ENCODE assay signal across 8 cellular contexts in genomic region chr7:131231381-131232220, GRCh38.
DNase-seq lines count a peak whose midpoint lies in the region; ATAC-seq, FAIRE-seq and TF ChIP-seq lines count a peak whose summit lies in the region.

No MANE protein-coding gene starts in this region.

- H3K4me3 Mint-ChIP-seq in GM23338: no peak overlapping the region

- no peaks in the 10 kb centered on the region for H3K9me2 ChIP-seq in GM23338 (ENCODE audit: insufficient read depth)

- no peaks in the 10 kb centered on the region for H3K27me3 ChIP-seq in GM23338 (ENCODE audit: insufficient read depth)

- no peak for FAIRE-seq in frontal cortex (lab: Jason Lieb, UNC)

- peak overlapping the region; percentile 3; the same call in 1 of the 2 replicates for H2AFZ ChIP-seq in GM23338

- intact Hi-C loops in Right ventricle myocardium inferior (cut with DNase I): no loop called here

- H3F3A ChIP-seq in GM23338 (replicated peaks; ENCODE audit: low read depth): no peaks in the 10 kb centered on the region

- no peaks in the 10 kb centered on the region for H3K9me3 Mint-ChIP-seq in GM23338

- no peak overlapping the region for H3K4me2 ChIP-seq in GM23338

- peak overlapping the region; percentile 36; the same call in 1 of the 2 replicates for H3K27ac ChIP-seq in GM23338 (ENCODE audit: low read depth)

- no peaks in the 10 kb centered on the region for H3K36me3 ChIP-seq in GM23338 (ENCODE audit: insufficient read depth)

- H4K20me1 ChIP-seq in GM23338 (replicated peaks; ENCODE audit: insufficient read depth): no peaks in the 10 kb centered on the region

- H3K27ac Mint-ChIP-seq in GM23338: peak overlapping the region; percentile 85

- peaks cover 25% of the 10 kb centered on the region for H3K4me1 Mint-ChIP-seq in GM23338

- peaks cover 7% of the 10 kb centered on the region for H3K27me3 Mint-ChIP-seq in GM23338 (ENCODE audit: insufficient read depth, low read depth, poor library complexity)

- peaks cover 11% of the 10 kb centered on the region; the same call in 1 of the 2 replicates for H3K4me1 ChIP-seq in GM23338 (ENCODE audit: insufficient read depth)

- peak; percentile 41 for DNase-seq in ELR (ENCODE audit: low read depth)
- DNase-seq in GM23338 (ENCODE audit: low spot score): no peak
- peak; percentile 76 for DNase-seq in NCI-H460 (ENCODE audit: extremely low read depth, low read depth)
- peak; percentile 63 for DNase-seq in activated T-cell treated with anti-CD3 and anti-CD28 coated beads, Interleukin-2, amount 50 U/mL, for 1 hour
- peak; percentile 74 for DNase-seq in Right ventricle myocardium inferior (ENCODE audit: missing footprints)
- peak; percentile 5 to 33 (median 23) for DNase-seq in stimulated activated CD4-positive, alpha-beta T cell treated with anti-CD3 and anti-CD28 coated beads, TNF-alpha, amount 100 ng/mL, for 1 hour (ENCODE audit: low read depth in 3 of 3, low spot score in 1 of 3)
- no peak for DNase-seq in frontal cortex (ENCODE audit: low spot score in 2 of 2)
- no peak for DNase-seq in NCI-H510A treated with DMSO at 0.1 percent for 48 hours (lab: John Stamatoyannopoulos, UW)

- no peak overlapping the region for H3K4me3 ChIP-seq in GM23338

- no peaks in the 10 kb centered on the region for H3K36me3 Mint-ChIP-seq in GM23338 (ENCODE audit: low read depth)

- ATAC-seq in GM23338: no peak
- ATAC-seq in Right ventricle myocardium inferior: peak; percentile 89

- no peaks in the 10 kb centered on the region for H3K79me2 ChIP-seq in GM23338 (replicated peaks; ENCODE audit: insufficient read depth)

- no peak for TF ChIP-seq CTCF in GM23338 (conservative IDR thresholded peaks at IDR 0.05; ENCODE audit: low read depth in 2 of 2)

TF ChIP-seq in GM23338, 12 proteins besides CTCF, POLR2A, EP300 and RAD21:
- TF ChIP-seq ZNF114 (CRISPR knock-in tag; IDR thresholded peaks at IDR 0.05) (no peak), ZNF462 (CRISPR knock-in tag; IDR thresholded peaks at IDR 0.05) (no peak), ZNF331 (CRISPR knock-in tag; IDR thresholded peaks at IDR 0.05; ENCODE audit: low read depth) (no peak), NANOG (IDR thresholded peaks at IDR 0.05; ENCODE audit: borderline replicate concordance) (no peak), EZH2 (IDR thresholded peaks at IDR 0.05; ENCODE audit: low read depth, unreplicated experiment) (no peak), EZH2phosphoT487 (IDR thresholded peaks at IDR 0.05; ENCODE audit: unreplicated experiment) (no peak), ETS1 (IDR thresholded peaks at IDR 0.05) (no peak), CREB1 (CRISPR knock-in tag; IDR thresholded peaks at IDR 0.05; ENCODE audit: low read depth) (no peak), STAT1 (IDR thresholded peaks at IDR 0.05; ENCODE audit: unreplicated experiment) (no peak), JUNB (IDR thresholded peaks at IDR 0.05; ENCODE audit: unreplicated experiment) (no peak), POLR2AphosphoS5 (IDR thresholded peaks at IDR 0.05; ENCODE audit: low read depth) (no peak)

Comparison
In these comparisons a context has a peak if more than half of its experiments do, and no peak if none do; other contexts are left out.
1. DNase-seq: peak in ELR (single experiment), NCI-H460 (single experiment), activated T-cell treated with anti-CD3 and anti-CD28 coated beads, Interleukin-2, amount 50 U/mL, for 1 hour (single experiment), Right ventricle myocardium inferior (single experiment) and stimulated activated CD4-positive, alpha-beta T cell treated with anti-CD3 and anti-CD28 coated beads, TNF-alpha, amount 100 ng/mL, for 1 hour (3 of 3); none in GM23338 (single experiment), frontal cortex (0 of 2) and NCI-H510A treated with DMSO at 0.1 percent for 48 hours (single experiment).